In genomic region chr3:157174616-157175498, GRCh38 we compare ENCODE assay signal across 8 cellular contexts. TPM values are rescaled to one million over a fixed set of nuclear protein-coding genes. Genes with fewer than 3 reads are reported as not detected.
DNase-seq lines count a peak whose midpoint lies in the region; ATAC-seq and TF ChIP-seq lines count a peak whose summit lies in the region.

No MANE protein-coding gene starts in this region.

- ATAC-seq in GM21737 (IDR thresholded peaks at IDR 0.05; ENCODE audit: unreplicated experiment): peak; percentile 94

- H3K36me3 ChIP-seq in esophagus (ENCODE audit: control insufficient read depth in 2 of 2, insufficient read depth in 2 of 2, low read length in 1 of 2) (no peaks in the 10 kb centered on the region), mucosa of rectum (ENCODE audit: control insufficient read depth in 2 of 2, insufficient read depth in 2 of 2, low read length in 2 of 2) (no peaks in the 10 kb centered on the region)

- no peaks in the 10 kb centered on the region for H3K4me1 ChIP-seq in esophagus (ENCODE audit: control insufficient read depth in 2 of 2, insufficient read depth in 2 of 2, low read length in 1 of 2)
- H3K4me1 ChIP-seq in mucosa of rectum (ENCODE audit: control insufficient read depth in 2 of 2, insufficient read depth in 2 of 2, low read length in 2 of 2): peaks cover 5 to 15% of the 10 kb centered on the region in 2 donors

- H3K9me3 ChIP-seq in esophagus (ENCODE audit: control insufficient read depth in 2 of 2, insufficient read depth in 1 of 2, low read depth in 1 of 2, low read length in 1 of 2) (no peaks in the 10 kb centered on the region), mucosa of rectum (ENCODE audit: control insufficient read depth in 2 of 2, low read length in 2 of 2) (no peaks in the 10 kb centered on the region)

- peak overlapping the region; percentile 99 for H3K27ac ChIP-seq in esophagus (ENCODE audit: low read depth in 2 of 2, low read length in 1 of 2)
- H3K27ac ChIP-seq in mucosa of rectum (ENCODE audit: low read depth in 2 of 2, low read length in 2 of 2): peak overlapping the region; percentile 99 to 100

- no peaks in the 10 kb centered on the region for H3K27me3 ChIP-seq in esophagus (ENCODE audit: control insufficient read depth in 1 of 2, insufficient read depth in 2 of 2, low read length in 2 of 2)
- no peaks in the 10 kb centered on the region for H3K27me3 ChIP-seq in mucosa of rectum (ENCODE audit: control insufficient read depth in 2 of 2, insufficient read depth in 2 of 2, low read length in 2 of 2)

- peak; percentile 97 for DNase-seq in DMS79 (lab: John Stamatoyannopoulos, UW)
- peak; percentile 96 for DNase-seq in KG1 (lab: John Stamatoyannopoulos, UW)
- peak; percentile 98 for DNase-seq in activated T-cell treated with anti-CD3 and anti-CD28 coated beads, Interleukin-2, amount 50 U/mL, for 48 hours
- peak; percentile 97 to 98 for DNase-seq in stimulated activated CD8-positive, alpha-beta memory T cell treated with anti-CD3 and anti-CD28 coated beads, Interleukin-4, amount 100 ng/mL, for 4 hours (ENCODE audit: low read depth in 2 of 2, low spot score in 1 of 2)

- peak overlapping the region; percentile 97 to 99 for H3K9ac ChIP-seq in mucosa of rectum (ENCODE audit: low read depth in 1 of 2, low read length in 2 of 2)

- WGBS in esophagus, 2 donors: 0% methylated on average over 63 of the region's 63 CpGs

- H3K4me3 ChIP-seq in esophagus (ENCODE audit: low read depth in 1 of 2, low read length in 2 of 2) (peak overlapping the region; percentile 79 to 87), mucosa of rectum (ENCODE audit: low read length in 2 of 2) (peak overlapping the region; percentile 89 to 93)

TF ChIP-seq in PFSK-1, 5 proteins besides CTCF, POLR2A, EP300 and RAD21:
- TF ChIP-seq TAF1 (IDR thresholded peaks at IDR 0.05; ENCODE audit: borderline replicate concordance, insufficient read depth, low read length) (peak; percentile 71), SIN3A (IDR thresholded peaks at IDR 0.05; ENCODE audit: borderline replicate concordance, insufficient read depth, low read length) (peak; percentile 74; the same call in 1 of the 2 replicates), FOXP2 (optimal IDR thresholded peaks at IDR 0.05; ENCODE audit: borderline replicate concordance, extremely low read depth, extremely low read length, insufficient read depth) (no peak), POLR2AphosphoS5 (IDR thresholded peaks at IDR 0.05; ENCODE audit: low read depth, low read length) (peak; percentile 89)
- TF ChIP-seq, protein P1, sequence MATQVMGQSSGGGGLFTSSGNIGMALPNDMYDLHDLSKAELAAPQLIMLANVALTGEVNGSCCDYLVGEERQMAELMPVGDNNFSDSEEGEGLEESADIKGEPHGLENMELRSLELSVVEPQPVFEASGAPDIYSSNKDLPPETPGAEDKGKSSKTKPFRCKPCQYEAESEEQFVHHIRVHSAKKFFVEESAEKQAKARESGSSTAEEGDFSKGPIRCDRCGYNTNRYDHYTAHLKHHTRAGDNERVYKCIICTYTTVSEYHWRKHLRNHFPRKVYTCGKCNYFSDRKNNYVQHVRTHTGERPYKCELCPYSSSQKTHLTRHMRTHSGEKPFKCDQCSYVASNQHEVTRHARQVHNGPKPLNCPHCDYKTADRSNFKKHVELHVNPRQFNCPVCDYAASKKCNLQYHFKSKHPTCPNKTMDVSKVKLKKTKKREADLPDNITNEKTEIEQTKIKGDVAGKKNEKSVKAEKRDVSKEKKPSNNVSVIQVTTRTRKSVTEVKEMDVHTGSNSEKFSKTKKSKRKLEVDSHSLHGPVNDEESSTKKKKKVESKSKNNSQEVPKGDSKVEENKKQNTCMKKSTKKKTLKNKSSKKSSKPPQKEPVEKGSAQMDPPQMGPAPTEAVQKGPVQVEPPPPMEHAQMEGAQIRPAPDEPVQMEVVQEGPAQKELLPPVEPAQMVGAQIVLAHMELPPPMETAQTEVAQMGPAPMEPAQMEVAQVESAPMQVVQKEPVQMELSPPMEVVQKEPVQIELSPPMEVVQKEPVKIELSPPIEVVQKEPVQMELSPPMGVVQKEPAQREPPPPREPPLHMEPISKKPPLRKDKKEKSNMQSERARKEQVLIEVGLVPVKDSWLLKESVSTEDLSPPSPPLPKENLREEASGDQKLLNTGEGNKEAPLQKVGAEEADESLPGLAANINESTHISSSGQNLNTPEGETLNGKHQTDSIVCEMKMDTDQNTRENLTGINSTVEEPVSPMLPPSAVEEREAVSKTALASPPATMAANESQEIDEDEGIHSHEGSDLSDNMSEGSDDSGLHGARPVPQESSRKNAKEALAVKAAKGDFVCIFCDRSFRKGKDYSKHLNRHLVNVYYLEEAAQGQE (IDR thresholded peaks at IDR 0.05; ENCODE audit: insufficient read depth in 1 of 2, low read depth in 2 of 2, low read length in 2 of 2): no peak; a peak in 1 of 4 replicates

RNA-seq across cellular contexts. Expression of gene CCNL1, which starts 14.9 kb away (rescaled TPM):
- polyA plus RNA-seq in PFSK-1 (2012; ENCODE audit: insufficient read length, low read depth): 22.1 TPM
- 10 to 100 TPM; 62.5 to 73.1 TPM for polyA plus RNA-seq in esophagus

Comparison
In these comparisons a context has a peak if more than half of its experiments do, and no peak if none do; other contexts are left out.
1. Peak in every context shown above with its lines: DNase-seq, ATAC-seq, H3K4me3 ChIP-seq and H3K27ac ChIP-seq.